In the genomic region with DNA sequence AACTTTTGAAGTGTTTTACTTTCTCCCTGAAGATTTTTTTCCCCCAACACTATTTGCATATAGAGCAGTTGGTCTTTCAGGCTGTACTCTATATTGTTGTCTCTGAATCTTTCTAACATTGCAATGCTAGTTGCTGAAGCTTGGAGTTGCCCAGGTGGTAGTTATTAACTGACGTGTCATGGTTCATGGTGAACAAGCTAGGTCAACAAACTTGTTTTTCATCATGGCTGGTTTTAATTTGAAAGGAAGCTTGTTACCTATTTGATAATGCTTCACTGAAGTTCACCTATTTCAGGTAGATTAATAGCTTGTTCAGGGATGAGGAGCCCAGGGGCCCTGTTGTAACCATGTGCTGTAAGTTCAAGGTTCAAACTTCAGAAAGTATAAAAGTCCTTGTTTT, we compare ENCODE assay signal across 17 cellular contexts.
"Had no signal": no experiment of that assay in that cellular context is flagged by ENCODE, and none has a peak within 500 bp of the region (broad histone marks: within the 10 kb centered on the region; RNA-seq: fewer than 3 reads in every experiment).

No MANE protein-coding gene starts in this region.

- H3K4me2 ChIP-seq: hepatocyte had no signal

- H3K4me3 ChIP-seq: ascending aorta, breast epithelium, hepatocyte had no signal

- H3K4me3 Mint-ChIP-seq: activated naive CD8-positive, alpha-beta T cell treated with anti-CD3 and anti-CD28 coated beads, Interleukin-2, amount 50 U/mL, for 24 hours; activated T-helper 1 cell treated with anti-CD3 and anti-CD28 coated beads, Interleukin-12 subunit alpha, Interleukin-12 subunit beta, Interleukin-2, Interleukin-4 antibody, amounts not matched to agents 30 ng/mL and 10 ng/mL and 1 ng/mL, durations not matched to agents 14 hours and 24 hours and 36 hours; natural killer cell treated with Interleukin-12 subunit alpha and Interleukin-12 subunit beta and Interleukin-15 and Interleukin-18, amount 100 ng/mL, for 72 hours; stimulated activated memory B cell treated with anti-CD40 and anti-IgM and Interleukin-4, amounts not matched to agents 10 μg/mL and 1 μg/mL and 100 μg/mL, for 72 hours had no signal

- H3K27me3 ChIP-seq: ascending aorta, breast epithelium, hepatocyte had no signal

- H3K27ac Mint-ChIP-seq: activated naive CD8-positive, alpha-beta T cell treated with anti-CD3 and anti-CD28 coated beads, Interleukin-2, amount 50 U/mL, for 24 hours; activated T-helper 1 cell treated with anti-CD3 and anti-CD28 coated beads, Interleukin-12 subunit alpha, Interleukin-12 subunit beta, Interleukin-2, Interleukin-4 antibody, amounts not matched to agents 30 ng/mL and 10 ng/mL and 1 ng/mL, durations not matched to agents 14 hours and 24 hours and 36 hours; natural killer cell treated with Interleukin-12 subunit alpha and Interleukin-12 subunit beta and Interleukin-15 and Interleukin-18, amount 100 ng/mL, for 72 hours; stimulated activated memory B cell treated with anti-CD40 and anti-IgM and Interleukin-4, amounts not matched to agents 10 μg/mL and 1 μg/mL and 100 μg/mL, for 72 hours had no signal

- H3K4me1 Mint-ChIP-seq: activated naive CD8-positive, alpha-beta T cell treated with anti-CD3 and anti-CD28 coated beads, Interleukin-2, amount 50 U/mL, for 24 hours had no signal

- ATAC-seq: activated CD4-positive, CD25-positive, alpha-beta regulatory T cell treated with anti-CD3 and anti-CD28 coated beads, Interleukin-2, amount 50 U/mL, for 24 hours; activated naive CD8-positive, alpha-beta T cell treated with anti-CD3 and anti-CD28 coated beads, Interleukin-2, amount 50 U/mL, for 24 hours; left ventricle myocardium superior; natural killer cell treated with Interleukin-12 subunit alpha and Interleukin-12 subunit beta and Interleukin-15 and Interleukin-18, amount 100 ng/mL, for 72 hours; stimulated activated memory B cell treated with anti-CD40 and anti-IgM and Interleukin-4, amounts not matched to agents 10 μg/mL and 1 μg/mL and 100 μg/mL, for 72 hours had no signal

- H3K79me2 ChIP-seq: hepatocyte had no signal

- H3K4me1 ChIP-seq: ascending aorta, breast epithelium had no signal

- H3K36me3 ChIP-seq: ascending aorta, breast epithelium had no signal

- H3K27ac ChIP-seq: ascending aorta, breast epithelium, hepatocyte had no signal

- H3K27me3 Mint-ChIP-seq: stimulated activated memory B cell treated with anti-CD40 and anti-IgM and Interleukin-4, amounts not matched to agents 10 μg/mL and 1 μg/mL and 100 μg/mL, for 72 hours had no signal

- H3K9me3 Mint-ChIP-seq: activated naive CD8-positive, alpha-beta T cell treated with anti-CD3 and anti-CD28 coated beads, Interleukin-2, amount 50 U/mL, for 24 hours; activated T-helper 1 cell treated with anti-CD3 and anti-CD28 coated beads, Interleukin-12 subunit alpha, Interleukin-12 subunit beta, Interleukin-2, Interleukin-4 antibody, amounts not matched to agents 30 ng/mL and 10 ng/mL and 1 ng/mL, durations not matched to agents 14 hours and 24 hours and 36 hours; natural killer cell treated with Interleukin-12 subunit alpha and Interleukin-12 subunit beta and Interleukin-15 and Interleukin-18, amount 100 ng/mL, for 72 hours; stimulated activated memory B cell treated with anti-CD40 and anti-IgM and Interleukin-4, amounts not matched to agents 10 μg/mL and 1 μg/mL and 100 μg/mL, for 72 hours had no signal

- H3K36me3 Mint-ChIP-seq: natural killer cell treated with Interleukin-12 subunit alpha and Interleukin-12 subunit beta and Interleukin-15 and Interleukin-18, amount 100 ng/mL, for 72 hours; stimulated activated memory B cell treated with anti-CD40 and anti-IgM and Interleukin-4, amounts not matched to agents 10 μg/mL and 1 μg/mL and 100 μg/mL, for 72 hours had no signal

- DNase-seq: activated CD4-positive, alpha-beta T cell treated with anti-CD3 and anti-CD28 coated beads, Interleukin-2, amount 50 U/mL, for 1 hour; activated naive CD4-positive, alpha-beta T cell treated with Interleukin-2 at 50 U/mL for 16 hours; activated naive CD8-positive, alpha-beta T cell treated with anti-CD3 and anti-CD28 coated beads, Interleukin-2, amount 50 U/mL, for 24 hours; dermis blood vessel endothelial cell; left ventricle myocardium superior; mesenchymal stem cell; nucleus accumbens; posterior cingulate gyrus; stimulated activated CD4-positive, alpha-beta T cell treated with anti-CD3 and anti-CD28 coated beads, Interleukin-2, amount 100 ng/mL, for 48 hours; T-helper 9 cell had no signal
